14 cellular contexts compared by ENCODE assay signal in genomic region chr14:68695871-68696665, GRCh38.
A peak's percentile ranks its signal among the peaks of the same experiment; 100 is the strongest.
DNase-seq lines count a peak whose midpoint lies in the region; ATAC-seq, FAIRE-seq and TF ChIP-seq lines count a peak whose summit lies in the region.
"Had no signal": no experiment of that assay in that cellular context is flagged by ENCODE, and none has a peak within 500 bp of the region (broad histone marks: within the 10 kb centered on the region; RNA-seq: fewer than 3 reads in every experiment).

No MANE protein-coding gene starts in this region.

- no peak overlapping the region for H3K4me2 ChIP-seq in K562 (ENCODE audit: insufficient read depth, low read length)
- no peak overlapping the region for H3K4me2 ChIP-seq in mesendoderm (ENCODE audit: low read length)

- H2AK5ac ChIP-seq in mesendoderm (ENCODE audit: low read length) = no peak overlapping the region

- H4K20me1 ChIP-seq in K562 (replicated peaks; ENCODE audit: control insufficient read depth, insufficient read depth, low read length) = no peaks in the 10 kb centered on the region

- H3K79me2 ChIP-seq in K562 (ENCODE audit: control insufficient read depth, insufficient read depth, low read length) (no peaks in the 10 kb centered on the region), mesendoderm (ENCODE audit: control insufficient read depth, insufficient read depth, low read length) (no peaks in the 10 kb centered on the region)

- no TSS peak for BruUV-seq in K562 (replicated peaks; lab: Mats Ljungman, UMichigan)

- ATAC-seq in activated naive CD4-positive, alpha-beta T cell treated with anti-CD3 and anti-CD28 coated beads, Interleukin-2, amount 50 U/mL, for 72 hours = no peak
- no peak for ATAC-seq in K562
- no peak for ATAC-seq in CD4-positive, alpha-beta T cell (ENCODE audit: poor library complexity)

- H3K36me3 ChIP-seq in K562 (ENCODE audit: control insufficient read depth, insufficient read depth, low read length) (no peaks in the 10 kb centered on the region), uterus (no peaks in the 10 kb centered on the region), mesendoderm (ENCODE audit: control insufficient read depth, insufficient read depth, low read length) (no peaks in the 10 kb centered on the region)
- H3K36me3 ChIP-seq: upper lobe of right lung had no signal

- TF ChIP-seq CTCF in K562 (IDR thresholded peaks at IDR 0.05 in 2 of 3, conservative IDR thresholded peaks at IDR 0.05 in 1 of 3; ENCODE audit: insufficient read depth in 2 of 3, low read depth in 1 of 3, low read length in 3 of 3) = no peak
- no peak for TF ChIP-seq CTCF in uterus (IDR thresholded peaks at IDR 0.05)
- no peak for TF ChIP-seq CTCF in CD4-positive, alpha-beta T cell (IDR thresholded peaks at IDR 0.05)

- POLR2A ChIA-PET in K562 (lab: Yijun Ruan, JAX) = no interaction called here
- POLR2A ChIA-PET in CD4-positive, alpha-beta T cell (lab: Charles Lee) = interaction anchor here (0.8 kb wide), 1 partner anchor 496 kb away, joined by 3 read pairs; no protein-coding TSS in a partner anchor

- in situ Hi-C loops in K562 (cut with MboI) = no loop called here

- H3K4me3 Mint-ChIP-seq in activated naive CD4-positive, alpha-beta T cell treated with anti-CD3 and anti-CD28 coated beads, Interleukin-2, amount 50 U/mL, for 24 hours = no peak overlapping the region
- no peak overlapping the region for H3K4me3 Mint-ChIP-seq in CD4-positive, alpha-beta T cell

- no peak for TF ChIP-seq EP300 in K562 (IDR thresholded peaks at IDR 0.05; ENCODE audit: low read length)

- H3K4me3 ChIP-seq in K562 (no peak overlapping the region), uterus (no peak overlapping the region), mesendoderm (ENCODE audit: low read length) (no peak overlapping the region)
- H3K4me3 ChIP-seq: upper lobe of right lung had no signal

- no peak overlapping the region for H3K56ac ChIP-seq in mesendoderm (ENCODE audit: low read length)

- intact Hi-C loops in K562 (cut with micrococcal nuclease) = no loop called here
- intact Hi-C loops in uterus (cut with DNase I; ENCODE audit: low total_unique reads) = no loop called here
- intact Hi-C loops in CD4-positive, alpha-beta T cell (cut with DNase I, micrococcal nuclease) = no loop called here

- H3K27me3 ChIP-seq in K562 (ENCODE audit: control insufficient read depth in 2 of 2, insufficient read depth in 2 of 2, low read length in 2 of 2) = 0 out of 5 replicates have a peak, but pooled peaks cover 0 to 5% of the 10 kb centered on the region in 2 experiments
- H3K27me3 ChIP-seq in uterus = no peaks in the 10 kb centered on the region
- H3K27me3 ChIP-seq in CD4-positive, alpha-beta T cell (ENCODE audit: control insufficient read depth, insufficient read depth, low read length) = no peaks in the 10 kb centered on the region
- H3K27me3 ChIP-seq in mesendoderm (ENCODE audit: insufficient read depth, low read length, poor library complexity) = no peaks in the 10 kb centered on the region
- H3K27me3 ChIP-seq: upper lobe of right lung had no signal

- H3K9me3 Mint-ChIP-seq in activated naive CD4-positive, alpha-beta T cell treated with anti-CD3 and anti-CD28 coated beads, Interleukin-2, amount 50 U/mL, for 24 hours = no peaks in the 10 kb centered on the region
- H3K9me3 Mint-ChIP-seq in activated naive CD4-positive, alpha-beta T cell treated with anti-CD3 and anti-CD28 coated beads, Interleukin-2, amount 50 U/mL, for 72 hours = peaks cover 0 to 7% of the 10 kb centered on the region in 2 donors
- H3K9me3 Mint-ChIP-seq in CD4-positive, alpha-beta T cell = peaks cover 8% of the 10 kb centered on the region

- no peak for TF ChIP-seq POLR2A in K562 (conservative IDR thresholded peaks at IDR 0.05)
- no peak for TF ChIP-seq POLR2A in uterus (IDR thresholded peaks at IDR 0.05)

- no peak overlapping the region for H2BK15ac ChIP-seq in mesendoderm (replicated peaks; ENCODE audit: low read depth)

- H2BK120ac ChIP-seq in mesendoderm (ENCODE audit: low read depth, low read length) = no peak overlapping the region

- no peaks in the 10 kb centered on the region for H3K27me3 Mint-ChIP-seq in activated naive CD4-positive, alpha-beta T cell treated with anti-CD3 and anti-CD28 coated beads, Interleukin-2, amount 50 U/mL, for 24 hours
- H3K27me3 Mint-ChIP-seq in CD4-positive, alpha-beta T cell = no peaks in the 10 kb centered on the region

- no peak overlapping the region for H3K18ac ChIP-seq in mesendoderm (ENCODE audit: low read length)

- no peak overlapping the region for H3K9ac ChIP-seq in K562 (ENCODE audit: insufficient read depth in 1 of 2, low read depth in 2 of 2, low read length in 2 of 2)
- no peak overlapping the region for H3K9ac ChIP-seq in mesendoderm (ENCODE audit: low read length)

- CTCF ChIA-PET in K562 (lab: Yijun Ruan, JAX; ENCODE audit: low intra/inter-chr PET ratio) = no interaction called here
- CTCF ChIA-PET in CD4-positive, alpha-beta T cell (lab: Charles Lee) = no interaction called here

- no peaks in the 10 kb centered on the region for H3K9me1 ChIP-seq in K562 (ENCODE audit: control insufficient read depth, insufficient read depth, low read length)

- H3K79me1 ChIP-seq in mesendoderm (ENCODE audit: low read length) = no peaks in the 10 kb centered on the region

- no peak overlapping the region for H3K4ac ChIP-seq in mesendoderm (ENCODE audit: low read depth, low read length)

- no peak overlapping the region for H4K5ac ChIP-seq in mesendoderm (ENCODE audit: low read length)

- H3K4me1 ChIP-seq in K562 (replicated peaks in 1 of 2; ENCODE audit: control insufficient read depth in 2 of 2, insufficient read depth in 2 of 2, low read length in 2 of 2) (no peaks in the 10 kb centered on the region; a peak in 1 of 5 replicates), uterus (peaks cover 0 to 11% of the 10 kb centered on the region in 2 donors), mesendoderm (ENCODE audit: control insufficient read depth, low read depth, low read length) (peaks cover 3% of the 10 kb centered on the region)

- no peak overlapping the region for H2AFZ ChIP-seq in K562 (ENCODE audit: low read depth, low read length)

- FAIRE-seq in K562 (lab: Jason Lieb, UNC) = no peak
- FAIRE-seq: TTC549 had no signal

- DNase-seq in activated naive CD4-positive, alpha-beta T cell treated with anti-CD3 and anti-CD28 coated beads, Interleukin-2, amount 50 U/mL, for 72 hours (ENCODE audit: low spot score in 2 of 2) = no peak
- DNase-seq in K562 (ENCODE audit: extremely low read depth in 1 of 4, low spot score in 3 of 4) (no peak), mesenteric fat pad (ENCODE audit: low spot score) (peak; percentile 18), uterus (peak; percentile 10 to 11), mesendoderm (no peak), NCI-H524 treated with DMSO at 0.1 percent for 48 hours (lab: John Stamatoyannopoulos, UW) (no peak)
- no peak for DNase-seq in CD4-positive, alpha-beta T cell
- DNase-seq: amygdala, NCI-H1417 treated with DMSO at 0.1 percent for 48 hours, NCI-H524, Right ventricle myocardium superior, upper lobe of right lung had no signal

- 26% methylated on average over 5 of the region's 5 CpGs for WGBS in K562 (ENCODE audit: insufficient coverage, low coverage, missing lambda C conversion rate)
- WGBS in mesendoderm (ENCODE audit: extremely low coverage, insufficient coverage, low lambda C conversion rate) = no CpG with 5 or more reads among the region's 5 CpGs

- TF ChIP-seq RAD21 in K562 (CRISPR knock-in tag; conservative IDR thresholded peaks at IDR 0.05 in 1 of 2, IDR thresholded peaks at IDR 0.05 in 1 of 2) = no peak

- H3K9me3 ChIP-seq in K562 (replicated peaks; ENCODE audit: control insufficient read depth, insufficient read depth, low read depth, low read length) = no peaks in the 10 kb centered on the region
- no peaks in the 10 kb centered on the region for H3K9me3 ChIP-seq in uterus
- no peaks in the 10 kb centered on the region for H3K9me3 ChIP-seq in CD4-positive, alpha-beta T cell (ENCODE audit: control insufficient read depth, low read length)
- H3K9me3 ChIP-seq: upper lobe of right lung had no signal

- no peak overlapping the region for H2BK5ac ChIP-seq in mesendoderm (ENCODE audit: low read length)

- H3K27ac ChIP-seq in K562 (ENCODE audit: extremely low read depth, low read depth, low read length) (no peak overlapping the region), uterus (peak overlapping the region; percentile 60 to 84), mesendoderm (ENCODE audit: low read depth, low read length) (no peak overlapping the region)
- H3K27ac ChIP-seq in CD4-positive, alpha-beta T cell (ENCODE audit: low read depth, low read length) = no peak overlapping the region
- H3K27ac ChIP-seq: upper lobe of right lung had no signal

- H3K36me3 Mint-ChIP-seq in activated naive CD4-positive, alpha-beta T cell treated with anti-CD3 and anti-CD28 coated beads, Interleukin-2, amount 50 U/mL, for 24 hours = peaks cover 3% of the 10 kb centered on the region
- H3K36me3 Mint-ChIP-seq in activated naive CD4-positive, alpha-beta T cell treated with anti-CD3 and anti-CD28 coated beads, Interleukin-2, amount 50 U/mL, for 72 hours = peaks cover 0 to 6% of the 10 kb centered on the region in 2 donors
- H3K36me3 Mint-ChIP-seq in CD4-positive, alpha-beta T cell (ENCODE audit: low read depth) = no peaks in the 10 kb centered on the region

- no peak overlapping the region for H3K23ac ChIP-seq in mesendoderm (ENCODE audit: low read length)

- H3K27ac Mint-ChIP-seq in activated naive CD4-positive, alpha-beta T cell treated with anti-CD3 and anti-CD28 coated beads, Interleukin-2, amount 50 U/mL, for 24 hours = peak overlapping the region; percentile 41
- no peak overlapping the region for H3K27ac Mint-ChIP-seq in activated naive CD4-positive, alpha-beta T cell treated with anti-CD3 and anti-CD28 coated beads, Interleukin-2, amount 50 U/mL, for 72 hours
- H3K27ac Mint-ChIP-seq in CD4-positive, alpha-beta T cell = no peak overlapping the region

- H3K4me1 Mint-ChIP-seq in activated naive CD4-positive, alpha-beta T cell treated with anti-CD3 and anti-CD28 coated beads, Interleukin-2, amount 50 U/mL, for 24 hours = peaks cover 24% of the 10 kb centered on the region
- H3K4me1 Mint-ChIP-seq in CD4-positive, alpha-beta T cell (ENCODE audit: low read depth) = peaks cover 13% of the 10 kb centered on the region

- H4K8ac ChIP-seq in mesendoderm (ENCODE audit: low read depth, low read length) = no peak overlapping the region

TF ChIP-seq in K562, 482 proteins besides CTCF, POLR2A, EP300 and RAD21:
- TF ChIP-seq RBM25 (IDR thresholded peaks at IDR 0.05; ENCODE audit: low read depth, low read length, severe bottlenecking) (peak; percentile 51), TEAD2 (tag; IDR thresholded peaks at IDR 0.05) (no peak)

Comparison
In these comparisons a context has a peak if more than half of its experiments do, and no peak if none do; other contexts are left out.
1. DNase-seq: peak in mesenteric fat pad (single experiment) and uterus (2 of 2); none in activated naive CD4-positive, alpha-beta T cell treated with anti-CD3 and anti-CD28 coated beads, Interleukin-2, amount 50 U/mL, for 72 hours (0 of 2), K562 (0 of 4), CD4-positive, alpha-beta T cell (0 of 10), mesendoderm (single experiment) and NCI-H524 treated with DMSO at 0.1 percent for 48 hours (single experiment).
2. H3K27ac ChIP-seq: peak in uterus (2 of 2); none in K562 (single experiment), CD4-positive, alpha-beta T cell (single experiment) and mesendoderm (single experiment).